Comparison of ENCODE assay signal across 26 cellular contexts in genomic region chr2:222208010-222208690, GRCh38.
"Had no signal": no experiment of that assay in that cellular context is flagged by ENCODE, and none has a peak within 500 bp of the region (broad histone marks: within the 10 kb centered on the region; RNA-seq: fewer than 3 reads in every experiment).

No MANE protein-coding gene starts in this region.

- H3K4me3 Mint-ChIP-seq: activated B cell treated with CpG ODN at 0.5 μM for 24 hours; activated CD4-positive, alpha-beta T cell treated with anti-CD3 and anti-CD28 coated beads for 36 hours; activated naive CD8-positive, alpha-beta T cell; activated T-cell treated with anti-CD3 and anti-CD28 coated beads, Interleukin-2, amount 50 U/mL, for 4 hours; natural killer cell treated with Interleukin-12 subunit alpha and Interleukin-12 subunit beta and Interleukin-15 and Interleukin-18, amount 100 ng/mL, for 72 hours; type B pancreatic cell had no signal

- H3K27ac Mint-ChIP-seq: activated B cell treated with CpG ODN at 0.5 μM for 24 hours; activated CD4-positive, alpha-beta T cell treated with anti-CD3 and anti-CD28 coated beads for 36 hours; activated naive CD8-positive, alpha-beta T cell; activated T-helper 2 cell treated with anti-CD3 and anti-CD28 coated beads, Interferon-gamma antibody, Interleukin-2, Interleukin-4, amounts not matched to agents 10 μg/mL and 5 μg/mL and 100 μg/mL, durations not matched to agents 14 hours and 24 hours and 36 hours; natural killer cell treated with Interleukin-12 subunit alpha and Interleukin-12 subunit beta and Interleukin-15 and Interleukin-18, amount 100 ng/mL, for 72 hours; type B pancreatic cell had no signal

- H3K9me3 Mint-ChIP-seq: activated B cell treated with CpG ODN at 0.5 μM for 24 hours; activated T-cell treated with anti-CD3 and anti-CD28 coated beads, Interleukin-2, amount 50 U/mL, for 4 hours; activated T-helper 2 cell treated with anti-CD3 and anti-CD28 coated beads, Interferon-gamma antibody, Interleukin-2, Interleukin-4, amounts not matched to agents 10 μg/mL and 5 μg/mL and 100 μg/mL, durations not matched to agents 14 hours and 24 hours and 36 hours; type B pancreatic cell had no signal

- H3K27me3 Mint-ChIP-seq: activated B cell treated with CpG ODN at 0.5 μM for 24 hours; natural killer cell treated with Interleukin-12 subunit alpha and Interleukin-12 subunit beta and Interleukin-15 and Interleukin-18, amount 100 ng/mL, for 72 hours had no signal

- H3K27ac ChIP-seq: adrenal gland, ascending aorta, coronary artery, esophagus squamous epithelium, gastrocnemius medialis, neutrophil, ovary, prostate gland, spleen, thoracic aorta had no signal

- H3K27me3 ChIP-seq: adrenal gland, ascending aorta, gastrocnemius medialis, neutrophil, ovary had no signal

- H3K36me3 ChIP-seq: adrenal gland, ascending aorta, esophagus squamous epithelium, gastrocnemius medialis, neutrophil, ovary, prostate gland, spleen, thoracic aorta had no signal

- DNase-seq: activated B cell treated with CpG ODN at 0.5 μM for 24 hours; activated CD4-positive, alpha-beta T cell treated with anti-CD3 and anti-CD28 coated beads for 36 hours; activated CD4-positive, alpha-beta T cell treated with anti-CD3 and anti-CD28 coated beads, Interleukin-2, amount 50 U/mL, for 48 hours; activated CD8-positive, alpha-beta memory T cell treated with anti-CD3 and anti-CD28 coated beads, Interleukin-2, amount 50 U/mL, for 48 hours; activated naive CD4-positive, alpha-beta T cell; activated T-cell treated with anti-CD3 and anti-CD28 coated beads, Interleukin-2, amount 50 U/mL, for 4 hours; adrenal gland; cerebellar nuclear complex; esophagus squamous epithelium; gastrocnemius medialis; head of caudate nucleus; hypothalamus; left ventricle myocardium superior; ovary; spleen; stimulated activated CD4-positive, alpha-beta T cell treated with anti-CD3 and anti-CD28 coated beads, Interleukin-4, amount 100 ng/mL, for 1 hour; stimulated activated naive CD4-positive, alpha-beta T cell treated with Interleukin-2 at 50 U/mL for 16 hours had no signal

- H3K4me3 ChIP-seq: adrenal gland, ascending aorta, coronary artery, esophagus squamous epithelium, gastrocnemius medialis, ovary, prostate gland, spleen, thoracic aorta had no signal

- H3K4me1 ChIP-seq: adrenal gland, ascending aorta, esophagus squamous epithelium, gastrocnemius medialis, prostate gland, spleen had no signal

- H3K36me3 Mint-ChIP-seq: activated naive CD8-positive, alpha-beta T cell; natural killer cell treated with Interleukin-12 subunit alpha and Interleukin-12 subunit beta and Interleukin-15 and Interleukin-18, amount 100 ng/mL, for 72 hours; type B pancreatic cell had no signal

- H3K9me3 ChIP-seq: adrenal gland, ascending aorta, esophagus squamous epithelium, gastrocnemius medialis, neutrophil, ovary, prostate gland, spleen, thoracic aorta had no signal

- H3K4me1 Mint-ChIP-seq: activated B cell treated with CpG ODN at 0.5 μM for 24 hours; activated CD4-positive, alpha-beta T cell treated with anti-CD3 and anti-CD28 coated beads for 36 hours had no signal
